ENCODE assay signal across 21 cellular contexts in genomic region chr16:6892961-6893360, GRCh38.
DNase-seq lines count a peak whose midpoint lies in the region; ATAC-seq and TF ChIP-seq lines count a peak whose summit lies in the region.
"Had no signal": no experiment of that assay in that cellular context is flagged by ENCODE, and none has a peak within 500 bp of the region (broad histone marks: within the 10 kb centered on the region; RNA-seq: fewer than 3 reads in every experiment).

No MANE protein-coding gene starts in this region.

- H3K27me3 Mint-ChIP-seq in mesothelial cell of epicardium (ENCODE audit: low read depth): no peaks in the 10 kb centered on the region
- H3K27me3 Mint-ChIP-seq: CD4-positive, alpha-beta T cell had no signal

- no peaks in the 10 kb centered on the region for H3K9me3 Mint-ChIP-seq in mesothelial cell of epicardium

- no peak for ATAC-seq in Right ventricle myocardium inferior
- ATAC-seq: GM12878, PC-3 had no signal

- H3K27ac Mint-ChIP-seq in mesothelial cell of epicardium: peak overlapping the region; percentile 79
- H3K27ac Mint-ChIP-seq: CD4-positive, alpha-beta T cell; HFFc6 had no signal

- peaks cover 26% of the 10 kb centered on the region for H3K4me1 Mint-ChIP-seq in mesothelial cell of epicardium

- peak; percentile 74 for DNase-seq in islet precursor cell
- DNase-seq in mesothelial cell of epicardium (ENCODE audit: low spot score in 2 of 2, unreplicated experiment in 2 of 2): no peak
- DNase-seq in renal cortical epithelial cell (ENCODE audit: low read depth): peak; percentile 60
- no peak for DNase-seq in GF-D8 (lab: John Stamatoyannopoulos, UW)
- no peak for DNase-seq in Right ventricle myocardium inferior (ENCODE audit: missing footprints)
- no peak for DNase-seq in DMS 273 (lab: John Stamatoyannopoulos, UW; ENCODE audit: unreplicated experiment)
- DNase-seq in RPMI8226: no peak
- DNase-seq: CD4-positive, alpha-beta T cell; GOT3; HFFc6; KBM-7; MG63; NCI-H1105 treated with DMSO at 0.1 percent for 48 hours; NCI-H2029 treated with DMSO at 0.1 percent for 48 hours; NCI-H446 treated with DMSO at 0.1 percent for 48 hours; NCI-H526; NCI-H82; NK-92 treated with Interleukin-12 subunit alpha and Interleukin-12 subunit beta, amount 100 ng/mL, for 24 hours; PC-3; Right ventricle myocardium superior had no signal

- H3K36me3 Mint-ChIP-seq in mesothelial cell of epicardium: no peaks in the 10 kb centered on the region

- intact Hi-C loops in Right ventricle myocardium inferior (cut with DNase I): no loop called here

- no peak overlapping the region for H3K4me3 Mint-ChIP-seq in mesothelial cell of epicardium
- H3K4me3 Mint-ChIP-seq: CD4-positive, alpha-beta T cell; HFFc6 had no signal

- TF ChIP-seq CTCF in mesothelial cell of epicardium (IDR thresholded peaks at IDR 0.05; ENCODE audit: unreplicated experiment): no peak

Comparison
In these comparisons a context has a peak if more than half of its experiments do, and no peak if none do; other contexts are left out.
1. DNase-seq: peak in islet precursor cell (single experiment) and renal cortical epithelial cell (single experiment); none in mesothelial cell of epicardium (0 of 2), GF-D8 (single experiment), Right ventricle myocardium inferior (single experiment), DMS 273 (single experiment) and RPMI8226 (single experiment).